In genomic region chr1:235012436-235013210, GRCh38 we compare ENCODE assay signal across 9 cellular contexts.
A peak's percentile ranks its signal among the peaks of the same experiment; 100 is the strongest.
DNase-seq lines count a peak whose midpoint lies in the region; ATAC-seq and TF ChIP-seq lines count a peak whose summit lies in the region.
"Had no signal": no experiment of that assay in that cellular context is flagged by ENCODE, and none has a peak within 500 bp of the region (broad histone marks: within the 10 kb centered on the region; RNA-seq: fewer than 3 reads in every experiment).

No MANE protein-coding gene starts in this region.

- H3K27ac Mint-ChIP-seq in T-helper 2 cell treated with Interferon-gamma antibody and Interleukin-4, amounts not matched to agents 5 μg/mL and 100 μg/mL, for 36 hours, result peak overlapping the region; percentile 89

- peaks cover 34% of the 10 kb centered on the region for H3K36me3 Mint-ChIP-seq in T-helper 2 cell treated with Interferon-gamma antibody and Interleukin-4, amounts not matched to agents 5 μg/mL and 100 μg/mL, for 36 hours (ENCODE audit: low read depth)

- peaks cover 13% of the 10 kb centered on the region for H3K9me3 Mint-ChIP-seq in T-helper 2 cell treated with Interferon-gamma antibody and Interleukin-4, amounts not matched to agents 5 μg/mL and 100 μg/mL, for 36 hours

- no peak for DNase-seq in T-helper 2 cell treated with Interferon-gamma antibody and Interleukin-4, amounts not matched to agents 5 μg/mL and 100 μg/mL, for 36 hours (ENCODE audit: low spot score)
- DNase-seq in foreskin keratinocyte, result no peak
- no peak for DNase-seq in stimulated activated CD8-positive, alpha-beta memory T cell treated with anti-CD3 and anti-CD28 coated beads, Interleukin-4, amount 100 ng/mL, for 48 hours
- DNase-seq in GM10266 (ENCODE audit: extremely low spot score), result no peak
- DNase-seq in H7, result no peak
- DNase-seq: NCI-H2107 had no signal

- ATAC-seq in GM21367 (IDR thresholded peaks at IDR 0.05; ENCODE audit: unreplicated experiment), result peak; percentile 3
- ATAC-seq in foreskin keratinocyte, result no peak
- no peak for ATAC-seq in GM21786 (IDR thresholded peaks at IDR 0.05; ENCODE audit: unreplicated experiment)

- H3K27me3 ChIP-seq in foreskin keratinocyte (peaks cover 13% of the 10 kb centered on the region), H7 (ENCODE audit: control insufficient read depth, insufficient read depth, low read length) (no peaks in the 10 kb centered on the region; the same call in 1 of the 2 replicates)

- peak overlapping the region; percentile 99 for H3K27ac ChIP-seq in foreskin keratinocyte
- H3K27ac ChIP-seq in skin epidermis, result peak overlapping the region; percentile 38 to 95 (median 78)

- TF ChIP-seq CTCF in foreskin keratinocyte (conservative IDR thresholded peaks at IDR 0.05) (no peak), GM10266 (IDR thresholded peaks at IDR 0.05; ENCODE audit: control insufficient read depth, insufficient read depth, low read depth, missing control alignments) (no peak)

- H3K4me3 ChIP-seq in skin epidermis, result no peak overlapping the region
- H3K4me3 ChIP-seq in H7 (ENCODE audit: insufficient read depth, low read depth, low read length), result no peak overlapping the region

- no peaks in the 10 kb centered on the region for H3K36me3 ChIP-seq in H7 (replicated peaks; ENCODE audit: control insufficient read depth, insufficient read depth, low read length)

- peaks cover 67% of the 10 kb centered on the region for H3K4me1 Mint-ChIP-seq in T-helper 2 cell treated with Interferon-gamma antibody and Interleukin-4, amounts not matched to agents 5 μg/mL and 100 μg/mL, for 36 hours (ENCODE audit: low read depth)

- H3K4me3 Mint-ChIP-seq in T-helper 2 cell treated with Interferon-gamma antibody and Interleukin-4, amounts not matched to agents 5 μg/mL and 100 μg/mL, for 36 hours, result peak overlapping the region; percentile 56

- H3K4me1 ChIP-seq in foreskin keratinocyte, result peaks cover 22% of the 10 kb centered on the region

- H3K27me3 Mint-ChIP-seq in T-helper 2 cell treated with Interferon-gamma antibody and Interleukin-4, amounts not matched to agents 5 μg/mL and 100 μg/mL, for 36 hours (ENCODE audit: low read depth), result no peaks in the 10 kb centered on the region
